In genomic region chr11:90525962-90526361, GRCh38 we compare ENCODE assay signal across 3 cellular contexts.
"Had no signal": no experiment of that assay in that cellular context is flagged by ENCODE, and none has a peak within 500 bp of the region (broad histone marks: within the 10 kb centered on the region; RNA-seq: fewer than 3 reads in every experiment).

No MANE protein-coding gene starts in this region.

- DNase-seq: GDM1, GF-D8 had no signal

- H3K4me3 ChIP-seq: GM12878 had no signal
